Comparison of ENCODE assay signal across 1 cellular context in the genomic region with DNA sequence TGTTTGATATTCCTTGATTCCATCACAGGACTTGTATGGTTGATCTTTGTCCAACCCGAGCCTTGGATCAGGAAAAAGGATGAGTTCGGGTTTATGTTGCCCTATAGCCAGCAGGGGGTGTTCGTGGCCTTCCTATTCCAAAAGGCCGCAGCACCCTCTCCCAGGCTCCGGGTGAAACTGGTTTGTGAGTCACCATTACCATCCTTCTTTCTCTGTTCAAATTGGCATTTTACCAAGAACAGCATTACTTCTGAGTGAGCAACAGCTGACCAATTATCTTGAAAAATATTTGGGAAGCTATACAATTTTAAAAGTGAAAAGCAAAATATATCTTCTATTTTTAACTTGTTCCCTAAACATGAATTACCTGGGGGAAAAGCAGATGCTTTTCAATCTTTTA.
TF ChIP-seq lines count a peak whose summit lies in the region.

No MANE protein-coding gene starts in this region.

TF ChIP-seq in HepG2, 621 proteins besides CTCF, POLR2A, EP300 and RAD21 (continued from another document and continues in another):
- TF ChIP-seq, protein P1, sequence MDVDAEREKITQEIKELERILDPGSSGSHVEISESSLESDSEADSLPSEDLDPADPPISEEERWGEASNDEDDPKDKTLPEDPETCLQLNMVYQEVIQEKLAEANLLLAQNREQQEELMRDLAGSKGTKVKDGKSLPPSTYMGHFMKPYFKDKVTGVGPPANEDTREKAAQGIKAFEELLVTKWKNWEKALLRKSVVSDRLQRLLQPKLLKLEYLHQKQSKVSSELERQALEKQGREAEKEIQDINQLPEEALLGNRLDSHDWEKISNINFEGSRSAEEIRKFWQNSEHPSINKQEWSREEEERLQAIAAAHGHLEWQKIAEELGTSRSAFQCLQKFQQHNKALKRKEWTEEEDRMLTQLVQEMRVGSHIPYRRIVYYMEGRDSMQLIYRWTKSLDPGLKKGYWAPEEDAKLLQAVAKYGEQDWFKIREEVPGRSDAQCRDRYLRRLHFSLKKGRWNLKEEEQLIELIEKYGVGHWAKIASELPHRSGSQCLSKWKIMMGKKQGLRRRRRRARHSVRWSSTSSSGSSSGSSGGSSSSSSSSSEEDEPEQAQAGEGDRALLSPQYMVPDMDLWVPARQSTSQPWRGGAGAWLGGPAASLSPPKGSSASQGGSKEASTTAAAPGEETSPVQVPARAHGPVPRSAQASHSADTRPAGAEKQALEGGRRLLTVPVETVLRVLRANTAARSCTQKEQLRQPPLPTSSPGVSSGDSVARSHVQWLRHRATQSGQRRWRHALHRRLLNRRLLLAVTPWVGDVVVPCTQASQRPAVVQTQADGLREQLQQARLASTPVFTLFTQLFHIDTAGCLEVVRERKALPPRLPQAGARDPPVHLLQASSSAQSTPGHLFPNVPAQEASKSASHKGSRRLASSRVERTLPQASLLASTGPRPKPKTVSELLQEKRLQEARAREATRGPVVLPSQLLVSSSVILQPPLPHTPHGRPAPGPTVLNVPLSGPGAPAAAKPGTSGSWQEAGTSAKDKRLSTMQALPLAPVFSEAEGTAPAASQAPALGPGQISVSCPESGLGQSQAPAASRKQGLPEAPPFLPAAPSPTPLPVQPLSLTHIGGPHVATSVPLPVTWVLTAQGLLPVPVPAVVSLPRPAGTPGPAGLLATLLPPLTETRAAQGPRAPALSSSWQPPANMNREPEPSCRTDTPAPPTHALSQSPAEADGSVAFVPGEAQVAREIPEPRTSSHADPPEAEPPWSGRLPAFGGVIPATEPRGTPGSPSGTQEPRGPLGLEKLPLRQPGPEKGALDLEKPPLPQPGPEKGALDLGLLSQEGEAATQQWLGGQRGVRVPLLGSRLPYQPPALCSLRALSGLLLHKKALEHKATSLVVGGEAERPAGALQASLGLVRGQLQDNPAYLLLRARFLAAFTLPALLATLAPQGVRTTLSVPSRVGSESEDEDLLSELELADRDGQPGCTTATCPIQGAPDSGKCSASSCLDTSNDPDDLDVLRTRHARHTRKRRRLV (CRISPR knock-in tag; IDR thresholded peaks at IDR 0.05), result no peak
- TF ChIP-seq IKZF4 (CRISPR knock-in tag; IDR thresholded peaks at IDR 0.05; ENCODE audit: borderline replicate concordance, low read depth, not compliant biosample characterization) (no peak), TCF7L2 (IDR thresholded peaks at IDR 0.05; ENCODE audit: low read depth, low read length) (no peak), RFXAP (CRISPR knock-in tag; IDR thresholded peaks at IDR 0.05; ENCODE audit: borderline replicate concordance) (no peak), ERF (CRISPR knock-in tag; IDR thresholded peaks at IDR 0.05) (peak; percentile 60), ASH2L (IDR thresholded peaks at IDR 0.05; ENCODE audit: insufficient read length, low read depth, low read length) (no peak), KLF16 (CRISPR knock-in tag; IDR thresholded peaks at IDR 0.05) (peak in 1 of 2 experiments; percentile 64; a peak in 1 of 4 replicates), SIX1 (CRISPR knock-in tag; IDR thresholded peaks at IDR 0.05; ENCODE audit: borderline replicate concordance) (no peak), TP53 (CRISPR knock-in tag; conservative IDR thresholded peaks at IDR 0.05) (no peak), STAG1 (CRISPR knock-in tag; IDR thresholded peaks at IDR 0.05) (peak; percentile 100), SOX13 (IDR thresholded peaks at IDR 0.05) (no peak), SOX13 (CRISPR knock-in tag; conservative IDR thresholded peaks at IDR 0.05 in 1 of 2, IDR thresholded peaks at IDR 0.05 in 1 of 2) (peak in 1 of 2 experiments; percentile 34; a peak in 1 of 4 replicates), NKX3-1 (CRISPR knock-in tag; IDR thresholded peaks at IDR 0.05) (no peak), ZNF354B (CRISPR knock-in tag; IDR thresholded peaks at IDR 0.05) (no peak), ETV6 (CRISPR knock-in tag; conservative IDR thresholded peaks at IDR 0.05) (no peak), DPF2 (CRISPR knock-in tag; IDR thresholded peaks at IDR 0.05; ENCODE audit: borderline replicate concordance, low read depth) (no peak), NR3C1 (CRISPR knock-in tag; IDR thresholded peaks at IDR 0.05) (no peak), FOXA3 (CRISPR knock-in tag; IDR thresholded peaks at IDR 0.05) (no peak), SMAD3 (CRISPR knock-in tag; IDR thresholded peaks at IDR 0.05) (peak; percentile 75; the same call in 1 of the 2 replicates), ZC3H13 (CRISPR knock-in tag; IDR thresholded peaks at IDR 0.05) (no peak), HNF4G (IDR thresholded peaks at IDR 0.05; ENCODE audit: borderline replicate concordance, low read depth, low read length) (no peak), HNF4G (CRISPR knock-in tag; IDR thresholded peaks at IDR 0.05; ENCODE audit: borderline replicate concordance, low read depth) (no peak), AGO2 (optimal IDR thresholded peaks at IDR 0.05; ENCODE audit: low read depth, low read length) (no peak), NCOA2 (CRISPR knock-in tag; IDR thresholded peaks at IDR 0.05) (no peak), MIXL1 (CRISPR knock-in tag; IDR thresholded peaks at IDR 0.05) (peak; percentile 57; the same call in 1 of the 2 replicates), NR1H2 (CRISPR knock-in tag; IDR thresholded peaks at IDR 0.05; ENCODE audit: borderline replicate concordance, low read depth) (no peak), DR1 (CRISPR knock-in tag; IDR thresholded peaks at IDR 0.05) (no peak), AKAP8 (CRISPR knock-in tag; IDR thresholded peaks at IDR 0.05) (no peak), SOX5 (CRISPR knock-in tag; IDR thresholded peaks at IDR 0.05; ENCODE audit: borderline replicate concordance) (peak; percentile 21; the same call in 1 of the 2 replicates), MZF1 (CRISPR knock-in tag; IDR thresholded peaks at IDR 0.05; ENCODE audit: borderline replicate concordance) (no peak), HOXD1 (CRISPR knock-in tag; IDR thresholded peaks at IDR 0.05) (no peak), ELF1 (CRISPR knock-in tag; IDR thresholded peaks at IDR 0.05) (peak; percentile 29; the same call in 1 of the 2 replicates), PAX8 (CRISPR knock-in tag; IDR thresholded peaks at IDR 0.05; ENCODE audit: borderline replicate concordance) (no peak), FOXA1 (IDR thresholded peaks at IDR 0.05) (no peak), FOXA1 (CRISPR knock-in tag; IDR thresholded peaks at IDR 0.05) (no peak), RXRA (CRISPR knock-in tag; IDR thresholded peaks at IDR 0.05) (no peak), NPAS2 (CRISPR knock-in tag; IDR thresholded peaks at IDR 0.05; ENCODE audit: borderline replicate concordance) (no peak), ZNF615 (CRISPR knock-in tag; IDR thresholded peaks at IDR 0.05; ENCODE audit: borderline replicate concordance) (no peak; the same call in 1 of the 2 replicates), SETDB1 (CRISPR knock-in tag; IDR thresholded peaks at IDR 0.05; ENCODE audit: borderline replicate concordance) (no peak), KDM3A (CRISPR knock-in tag; IDR thresholded peaks at IDR 0.05; ENCODE audit: low read depth) (no peak)
- TF ChIP-seq, protein P2, sequence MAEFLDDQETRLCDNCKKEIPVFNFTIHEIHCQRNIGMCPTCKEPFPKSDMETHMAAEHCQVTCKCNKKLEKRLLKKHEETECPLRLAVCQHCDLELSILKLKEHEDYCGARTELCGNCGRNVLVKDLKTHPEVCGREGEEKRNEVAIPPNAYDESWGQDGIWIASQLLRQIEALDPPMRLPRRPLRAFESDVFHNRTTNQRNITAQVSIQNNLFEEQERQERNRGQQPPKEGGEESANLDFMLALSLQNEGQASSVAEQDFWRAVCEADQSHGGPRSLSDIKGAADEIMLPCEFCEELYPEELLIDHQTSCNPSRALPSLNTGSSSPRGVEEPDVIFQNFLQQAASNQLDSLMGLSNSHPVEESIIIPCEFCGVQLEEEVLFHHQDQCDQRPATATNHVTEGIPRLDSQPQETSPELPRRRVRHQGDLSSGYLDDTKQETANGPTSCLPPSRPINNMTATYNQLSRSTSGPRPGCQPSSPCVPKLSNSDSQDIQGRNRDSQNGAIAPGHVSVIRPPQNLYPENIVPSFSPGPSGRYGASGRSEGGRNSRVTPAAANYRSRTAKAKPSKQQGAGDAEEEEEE (CRISPR knock-in tag; IDR thresholded peaks at IDR 0.05; ENCODE audit: borderline replicate concordance), result 0 out of 2 replicates have a peak, but pooled peaks have one; percentile 72
- TF ChIP-seq, protein P3, sequence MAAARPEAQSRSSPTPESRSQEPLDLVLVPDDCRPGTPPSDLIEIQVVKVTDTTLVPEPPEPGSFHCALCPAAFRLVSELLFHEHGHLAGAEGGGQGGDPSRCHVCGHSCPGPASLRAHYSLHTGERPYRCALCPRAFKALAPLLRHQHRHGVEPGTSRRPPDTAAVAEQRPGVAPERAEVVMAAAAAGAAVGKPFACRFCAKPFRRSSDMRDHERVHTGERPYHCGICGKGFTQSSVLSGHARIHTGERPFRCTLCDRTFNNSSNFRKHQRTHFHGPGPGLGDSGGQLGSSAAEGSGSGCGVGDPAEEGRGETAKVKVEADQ (CRISPR knock-in tag; IDR thresholded peaks at IDR 0.05; ENCODE audit: borderline replicate concordance), result no peak
- TF ChIP-seq, protein P4, sequence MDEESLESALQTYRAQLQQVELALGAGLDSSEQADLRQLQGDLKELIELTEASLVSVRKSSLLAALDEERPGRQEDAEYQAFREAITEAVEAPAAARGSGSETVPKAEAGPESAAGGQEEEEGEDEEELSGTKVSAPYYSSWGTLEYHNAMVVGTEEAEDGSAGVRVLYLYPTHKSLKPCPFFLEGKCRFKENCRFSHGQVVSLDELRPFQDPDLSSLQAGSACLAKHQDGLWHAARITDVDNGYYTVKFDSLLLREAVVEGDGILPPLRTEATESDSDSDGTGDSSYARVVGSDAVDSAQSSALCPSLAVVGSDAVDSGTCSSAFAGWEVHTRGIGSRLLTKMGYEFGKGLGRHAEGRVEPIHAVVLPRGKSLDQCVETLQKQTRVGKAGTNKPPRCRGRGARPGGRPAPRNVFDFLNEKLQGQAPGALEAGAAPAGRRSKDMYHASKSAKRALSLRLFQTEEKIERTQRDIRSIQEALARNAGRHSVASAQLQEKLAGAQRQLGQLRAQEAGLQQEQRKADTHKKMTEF (CRISPR knock-in tag; IDR thresholded peaks at IDR 0.05), result peak; percentile 63; the same call in 1 of the 2 replicates
- TF ChIP-seq, protein P5, sequence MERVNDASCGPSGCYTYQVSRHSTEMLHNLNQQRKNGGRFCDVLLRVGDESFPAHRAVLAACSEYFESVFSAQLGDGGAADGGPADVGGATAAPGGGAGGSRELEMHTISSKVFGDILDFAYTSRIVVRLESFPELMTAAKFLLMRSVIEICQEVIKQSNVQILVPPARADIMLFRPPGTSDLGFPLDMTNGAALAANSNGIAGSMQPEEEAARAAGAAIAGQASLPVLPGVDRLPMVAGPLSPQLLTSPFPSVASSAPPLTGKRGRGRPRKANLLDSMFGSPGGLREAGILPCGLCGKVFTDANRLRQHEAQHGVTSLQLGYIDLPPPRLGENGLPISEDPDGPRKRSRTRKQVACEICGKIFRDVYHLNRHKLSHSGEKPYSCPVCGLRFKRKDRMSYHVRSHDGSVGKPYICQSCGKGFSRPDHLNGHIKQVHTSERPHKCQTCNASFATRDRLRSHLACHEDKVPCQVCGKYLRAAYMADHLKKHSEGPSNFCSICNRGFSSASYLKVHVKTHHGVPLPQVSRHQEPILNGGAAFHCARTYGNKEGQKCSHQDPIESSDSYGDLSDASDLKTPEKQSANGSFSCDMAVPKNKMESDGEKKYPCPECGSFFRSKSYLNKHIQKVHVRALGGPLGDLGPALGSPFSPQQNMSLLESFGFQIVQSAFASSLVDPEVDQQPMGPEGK (CRISPR knock-in tag; IDR thresholded peaks at IDR 0.05), result no peak
- TF ChIP-seq, protein P6, sequence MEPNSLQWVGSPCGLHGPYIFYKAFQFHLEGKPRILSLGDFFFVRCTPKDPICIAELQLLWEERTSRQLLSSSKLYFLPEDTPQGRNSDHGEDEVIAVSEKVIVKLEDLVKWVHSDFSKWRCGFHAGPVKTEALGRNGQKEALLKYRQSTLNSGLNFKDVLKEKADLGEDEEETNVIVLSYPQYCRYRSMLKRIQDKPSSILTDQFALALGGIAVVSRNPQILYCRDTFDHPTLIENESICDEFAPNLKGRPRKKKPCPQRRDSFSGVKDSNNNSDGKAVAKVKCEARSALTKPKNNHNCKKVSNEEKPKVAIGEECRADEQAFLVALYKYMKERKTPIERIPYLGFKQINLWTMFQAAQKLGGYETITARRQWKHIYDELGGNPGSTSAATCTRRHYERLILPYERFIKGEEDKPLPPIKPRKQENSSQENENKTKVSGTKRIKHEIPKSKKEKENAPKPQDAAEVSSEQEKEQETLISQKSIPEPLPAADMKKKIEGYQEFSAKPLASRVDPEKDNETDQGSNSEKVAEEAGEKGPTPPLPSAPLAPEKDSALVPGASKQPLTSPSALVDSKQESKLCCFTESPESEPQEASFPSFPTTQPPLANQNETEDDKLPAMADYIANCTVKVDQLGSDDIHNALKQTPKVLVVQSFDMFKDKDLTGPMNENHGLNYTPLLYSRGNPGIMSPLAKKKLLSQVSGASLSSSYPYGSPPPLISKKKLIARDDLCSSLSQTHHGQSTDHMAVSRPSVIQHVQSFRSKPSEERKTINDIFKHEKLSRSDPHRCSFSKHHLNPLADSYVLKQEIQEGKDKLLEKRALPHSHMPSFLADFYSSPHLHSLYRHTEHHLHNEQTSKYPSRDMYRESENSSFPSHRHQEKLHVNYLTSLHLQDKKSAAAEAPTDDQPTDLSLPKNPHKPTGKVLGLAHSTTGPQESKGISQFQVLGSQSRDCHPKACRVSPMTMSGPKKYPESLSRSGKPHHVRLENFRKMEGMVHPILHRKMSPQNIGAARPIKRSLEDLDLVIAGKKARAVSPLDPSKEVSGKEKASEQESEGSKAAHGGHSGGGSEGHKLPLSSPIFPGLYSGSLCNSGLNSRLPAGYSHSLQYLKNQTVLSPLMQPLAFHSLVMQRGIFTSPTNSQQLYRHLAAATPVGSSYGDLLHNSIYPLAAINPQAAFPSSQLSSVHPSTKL (CRISPR knock-in tag; IDR thresholded peaks at IDR 0.05), result peak; percentile 49
- TF ChIP-seq, protein P7, sequence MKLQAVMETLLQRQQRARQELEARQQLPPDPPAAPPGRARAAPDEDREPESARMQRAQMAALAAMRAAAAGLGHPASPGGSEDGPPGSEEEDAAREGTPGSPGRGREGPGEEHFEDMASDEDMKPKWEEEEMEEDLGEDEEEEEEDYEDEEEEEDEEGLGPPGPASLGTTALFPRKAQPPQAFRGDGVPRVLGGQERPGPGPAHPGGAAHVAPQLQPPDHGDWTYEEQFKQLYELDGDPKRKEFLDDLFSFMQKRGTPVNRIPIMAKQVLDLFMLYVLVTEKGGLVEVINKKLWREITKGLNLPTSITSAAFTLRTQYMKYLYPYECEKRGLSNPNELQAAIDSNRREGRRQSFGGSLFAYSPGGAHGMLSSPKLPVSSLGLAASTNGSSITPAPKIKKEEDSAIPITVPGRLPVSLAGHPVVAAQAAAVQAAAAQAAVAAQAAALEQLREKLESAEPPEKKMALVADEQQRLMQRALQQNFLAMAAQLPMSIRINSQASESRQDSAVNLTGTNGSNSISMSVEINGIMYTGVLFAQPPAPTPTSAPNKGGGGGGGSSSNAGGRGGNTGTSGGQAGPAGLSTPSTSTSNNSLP (IDR thresholded peaks at IDR 0.05; ENCODE audit: low read depth, low read length), result no peak; the same call in none of the 2 replicates
- TF ChIP-seq, protein P8, sequence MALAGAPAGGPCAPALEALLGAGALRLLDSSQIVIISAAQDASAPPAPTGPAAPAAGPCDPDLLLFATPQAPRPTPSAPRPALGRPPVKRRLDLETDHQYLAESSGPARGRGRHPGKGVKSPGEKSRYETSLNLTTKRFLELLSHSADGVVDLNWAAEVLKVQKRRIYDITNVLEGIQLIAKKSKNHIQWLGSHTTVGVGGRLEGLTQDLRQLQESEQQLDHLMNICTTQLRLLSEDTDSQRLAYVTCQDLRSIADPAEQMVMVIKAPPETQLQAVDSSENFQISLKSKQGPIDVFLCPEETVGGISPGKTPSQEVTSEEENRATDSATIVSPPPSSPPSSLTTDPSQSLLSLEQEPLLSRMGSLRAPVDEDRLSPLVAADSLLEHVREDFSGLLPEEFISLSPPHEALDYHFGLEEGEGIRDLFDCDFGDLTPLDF (CRISPR knock-in tag; IDR thresholded peaks at IDR 0.05), result no peak
